Comparison of ENCODE assay signal across 1 cellular context in the genomic region with DNA sequence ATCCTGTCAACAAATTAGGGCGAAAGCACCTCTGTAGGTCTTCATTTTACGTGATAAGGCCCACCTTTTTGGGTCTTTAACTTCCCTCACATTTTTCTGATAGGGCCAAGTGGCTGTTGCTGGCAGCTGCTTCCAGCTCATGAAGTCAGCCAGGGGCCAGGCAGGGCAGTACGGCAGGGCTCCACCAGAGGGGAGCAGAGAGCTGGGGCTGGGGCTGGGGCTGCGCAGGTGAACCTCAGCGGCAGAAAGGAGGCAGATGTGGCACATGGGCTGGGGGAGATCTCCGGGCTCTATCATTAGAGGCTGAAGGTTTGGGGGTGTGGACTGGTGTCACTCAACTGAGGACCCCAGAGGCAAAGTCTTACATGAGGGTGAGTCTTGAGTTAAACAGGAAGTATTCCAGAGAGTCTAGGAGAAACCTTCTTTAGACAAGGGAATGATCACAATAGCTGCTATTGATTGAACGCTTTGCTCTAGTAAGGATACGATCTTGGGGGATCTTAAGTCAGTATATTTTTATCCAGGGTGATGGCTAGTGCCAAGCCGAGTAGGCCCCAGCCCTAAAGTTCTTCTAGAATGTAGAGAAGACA.
TF ChIP-seq lines count a peak whose summit lies in the region.

No MANE protein-coding gene starts in this region.

TF ChIP-seq in K562, 482 proteins besides CTCF, POLR2A, EP300 and RAD21 (continued from another document):
- no peak; the same call in 1 of the 2 replicates for TF ChIP-seq ARID1B (IDR thresholded peaks at IDR 0.05)
- TF ChIP-seq ZNF507 (tag; conservative IDR thresholded peaks at IDR 0.05) = no peak
- TF ChIP-seq, protein P1, sequence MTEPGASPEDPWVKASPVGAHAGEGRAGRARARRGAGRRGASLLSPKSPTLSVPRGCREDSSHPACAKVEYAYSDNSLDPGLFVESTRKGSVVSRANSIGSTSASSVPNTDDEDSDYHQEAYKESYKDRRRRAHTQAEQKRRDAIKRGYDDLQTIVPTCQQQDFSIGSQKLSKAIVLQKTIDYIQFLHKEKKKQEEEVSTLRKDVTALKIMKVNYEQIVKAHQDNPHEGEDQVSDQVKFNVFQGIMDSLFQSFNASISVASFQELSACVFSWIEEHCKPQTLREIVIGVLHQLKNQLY (CRISPR knock-in tag; conservative IDR thresholded peaks at IDR 0.05) = no peak
- TF ChIP-seq, protein P2, sequence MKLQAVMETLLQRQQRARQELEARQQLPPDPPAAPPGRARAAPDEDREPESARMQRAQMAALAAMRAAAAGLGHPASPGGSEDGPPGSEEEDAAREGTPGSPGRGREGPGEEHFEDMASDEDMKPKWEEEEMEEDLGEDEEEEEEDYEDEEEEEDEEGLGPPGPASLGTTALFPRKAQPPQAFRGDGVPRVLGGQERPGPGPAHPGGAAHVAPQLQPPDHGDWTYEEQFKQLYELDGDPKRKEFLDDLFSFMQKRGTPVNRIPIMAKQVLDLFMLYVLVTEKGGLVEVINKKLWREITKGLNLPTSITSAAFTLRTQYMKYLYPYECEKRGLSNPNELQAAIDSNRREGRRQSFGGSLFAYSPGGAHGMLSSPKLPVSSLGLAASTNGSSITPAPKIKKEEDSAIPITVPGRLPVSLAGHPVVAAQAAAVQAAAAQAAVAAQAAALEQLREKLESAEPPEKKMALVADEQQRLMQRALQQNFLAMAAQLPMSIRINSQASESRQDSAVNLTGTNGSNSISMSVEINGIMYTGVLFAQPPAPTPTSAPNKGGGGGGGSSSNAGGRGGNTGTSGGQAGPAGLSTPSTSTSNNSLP (IDR thresholded peaks at IDR 0.05; ENCODE audit: borderline replicate concordance, low read depth, low read length) = no peak
- no peak for TF ChIP-seq ZNF347 (CRISPR knock-in tag; IDR thresholded peaks at IDR 0.05; ENCODE audit: low read depth)
- no peak for TF ChIP-seq DMBX1 (CRISPR knock-in tag; IDR thresholded peaks at IDR 0.05; ENCODE audit: borderline replicate concordance)
- no peak for TF ChIP-seq STAT5B (CRISPR knock-in tag; IDR thresholded peaks at IDR 0.05)
- TF ChIP-seq MAFG (tag; conservative IDR thresholded peaks at IDR 0.05) = no peak
- 0 out of 2 replicates have a peak, but pooled peaks have one; percentile 22 for TF ChIP-seq MYC (IDR thresholded peaks at IDR 0.05; ENCODE audit: low read depth, low read length)
- no peak for TF ChIP-seq MYC (CRISPR knock-in tag; IDR thresholded peaks at IDR 0.05; ENCODE audit: borderline replicate concordance, low read depth)
- TF ChIP-seq, protein P3, sequence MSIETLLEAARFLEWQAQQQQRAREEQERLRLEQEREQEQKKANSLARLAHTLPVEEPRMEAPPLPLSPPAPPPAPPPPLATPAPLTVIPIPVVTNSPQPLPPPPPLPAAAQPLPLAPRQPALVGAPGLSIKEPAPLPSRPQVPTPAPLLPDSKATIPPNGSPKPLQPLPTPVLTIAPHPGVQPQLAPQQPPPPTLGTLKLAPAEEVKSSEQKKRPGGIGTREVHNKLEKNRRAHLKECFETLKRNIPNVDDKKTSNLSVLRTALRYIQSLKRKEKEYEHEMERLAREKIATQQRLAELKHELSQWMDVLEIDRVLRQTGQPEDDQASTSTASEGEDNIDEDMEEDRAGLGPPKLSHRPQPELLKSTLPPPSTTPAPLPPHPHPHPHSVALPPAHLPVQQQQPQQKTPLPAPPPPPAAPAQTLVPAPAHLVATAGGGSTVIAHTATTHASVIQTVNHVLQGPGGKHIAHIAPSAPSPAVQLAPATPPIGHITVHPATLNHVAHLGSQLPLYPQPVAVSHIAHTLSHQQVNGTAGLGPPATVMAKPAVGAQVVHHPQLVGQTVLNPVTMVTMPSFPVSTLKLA (conservative IDR thresholded peaks at IDR 0.05) = 0 out of 4 replicates have a peak, but pooled peaks of 1 of the 2 experiments have one; percentile 19
- peak; percentile 50; the same call in 1 of the 2 replicates for TF ChIP-seq JUND (IDR thresholded peaks at IDR 0.05; ENCODE audit: borderline replicate concordance, low read depth, low read length)
- no peak for TF ChIP-seq JUND (tag; IDR thresholded peaks at IDR 0.05; ENCODE audit: borderline replicate concordance, low read depth, low read length)
- no peak for TF ChIP-seq SP1 (CRISPR knock-in tag; IDR thresholded peaks at IDR 0.05)
- 0 out of 2 replicates have a peak, but pooled peaks have one; percentile 31 for TF ChIP-seq GABPB1 (CRISPR knock-in tag; IDR thresholded peaks at IDR 0.05)
- peak; percentile 90 for TF ChIP-seq SMC3 (conservative IDR thresholded peaks at IDR 0.05; ENCODE audit: insufficient read depth, low read depth, low read length)
- no peak for TF ChIP-seq RBM39 (optimal IDR thresholded peaks at IDR 0.05; ENCODE audit: low read depth, low read length)
- peak in 1 of 2 experiments; percentile 64; a peak in 2 of 4 replicates for TF ChIP-seq MAZ (CRISPR knock-in tag; conservative IDR thresholded peaks at IDR 0.05 in 1 of 2, IDR thresholded peaks at IDR 0.05 in 1 of 2)
- TF ChIP-seq PYGO2 (tag; IDR thresholded peaks at IDR 0.05) = no peak
- TF ChIP-seq, protein P4, sequence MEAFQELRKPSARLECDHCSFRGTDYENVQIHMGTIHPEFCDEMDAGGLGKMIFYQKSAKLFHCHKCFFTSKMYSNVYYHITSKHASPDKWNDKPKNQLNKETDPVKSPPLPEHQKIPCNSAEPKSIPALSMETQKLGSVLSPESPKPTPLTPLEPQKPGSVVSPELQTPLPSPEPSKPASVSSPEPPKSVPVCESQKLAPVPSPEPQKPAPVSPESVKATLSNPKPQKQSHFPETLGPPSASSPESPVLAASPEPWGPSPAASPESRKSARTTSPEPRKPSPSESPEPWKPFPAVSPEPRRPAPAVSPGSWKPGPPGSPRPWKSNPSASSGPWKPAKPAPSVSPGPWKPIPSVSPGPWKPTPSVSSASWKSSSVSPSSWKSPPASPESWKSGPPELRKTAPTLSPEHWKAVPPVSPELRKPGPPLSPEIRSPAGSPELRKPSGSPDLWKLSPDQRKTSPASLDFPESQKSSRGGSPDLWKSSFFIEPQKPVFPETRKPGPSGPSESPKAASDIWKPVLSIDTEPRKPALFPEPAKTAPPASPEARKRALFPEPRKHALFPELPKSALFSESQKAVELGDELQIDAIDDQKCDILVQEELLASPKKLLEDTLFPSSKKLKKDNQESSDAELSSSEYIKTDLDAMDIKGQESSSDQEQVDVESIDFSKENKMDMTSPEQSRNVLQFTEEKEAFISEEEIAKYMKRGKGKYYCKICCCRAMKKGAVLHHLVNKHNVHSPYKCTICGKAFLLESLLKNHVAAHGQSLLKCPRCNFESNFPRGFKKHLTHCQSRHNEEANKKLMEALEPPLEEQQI (IDR thresholded peaks at IDR 0.05) = no peak
- TF ChIP-seq STAG1 (CRISPR knock-in tag; IDR thresholded peaks at IDR 0.05; ENCODE audit: borderline replicate concordance) = peak; percentile 94
- TF ChIP-seq, protein P5, sequence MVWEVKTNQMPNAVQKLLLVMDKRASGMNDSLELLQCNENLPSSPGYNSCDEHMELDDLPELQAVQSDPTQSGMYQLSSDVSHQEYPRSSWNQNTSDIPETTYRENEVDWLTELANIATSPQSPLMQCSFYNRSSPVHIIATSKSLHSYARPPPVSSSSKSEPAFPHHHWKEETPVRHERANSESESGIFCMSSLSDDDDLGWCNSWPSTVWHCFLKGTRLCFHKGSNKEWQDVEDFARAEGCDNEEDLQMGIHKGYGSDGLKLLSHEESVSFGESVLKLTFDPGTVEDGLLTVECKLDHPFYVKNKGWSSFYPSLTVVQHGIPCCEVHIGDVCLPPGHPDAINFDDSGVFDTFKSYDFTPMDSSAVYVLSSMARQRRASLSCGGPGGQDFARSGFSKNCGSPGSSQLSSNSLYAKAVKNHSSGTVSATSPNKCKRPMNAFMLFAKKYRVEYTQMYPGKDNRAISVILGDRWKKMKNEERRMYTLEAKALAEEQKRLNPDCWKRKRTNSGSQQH (CRISPR knock-in tag; IDR thresholded peaks at IDR 0.05) = no peak
- TF ChIP-seq, protein P6, sequence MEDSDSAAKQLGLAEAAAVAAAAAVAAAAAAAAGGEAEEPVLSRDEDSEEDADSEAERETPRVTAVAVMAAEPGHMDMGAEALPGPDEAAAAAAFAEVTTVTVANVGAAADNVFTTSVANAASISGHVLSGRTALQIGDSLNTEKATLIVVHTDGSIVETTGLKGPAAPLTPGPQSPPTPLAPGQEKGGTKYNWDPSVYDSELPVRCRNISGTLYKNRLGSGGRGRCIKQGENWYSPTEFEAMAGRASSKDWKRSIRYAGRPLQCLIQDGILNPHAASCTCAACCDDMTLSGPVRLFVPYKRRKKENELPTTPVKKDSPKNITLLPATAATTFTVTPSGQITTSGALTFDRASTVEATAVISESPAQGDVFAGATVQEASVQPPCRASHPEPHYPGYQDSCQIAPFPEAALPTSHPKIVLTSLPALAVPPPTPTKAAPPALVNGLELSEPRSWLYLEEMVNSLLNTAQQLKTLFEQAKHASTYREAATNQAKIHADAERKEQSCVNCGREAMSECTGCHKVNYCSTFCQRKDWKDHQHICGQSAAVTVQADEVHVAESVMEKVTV (CRISPR knock-in tag; IDR thresholded peaks at IDR 0.05) = peak; percentile 68
- TF ChIP-seq, protein P7, sequence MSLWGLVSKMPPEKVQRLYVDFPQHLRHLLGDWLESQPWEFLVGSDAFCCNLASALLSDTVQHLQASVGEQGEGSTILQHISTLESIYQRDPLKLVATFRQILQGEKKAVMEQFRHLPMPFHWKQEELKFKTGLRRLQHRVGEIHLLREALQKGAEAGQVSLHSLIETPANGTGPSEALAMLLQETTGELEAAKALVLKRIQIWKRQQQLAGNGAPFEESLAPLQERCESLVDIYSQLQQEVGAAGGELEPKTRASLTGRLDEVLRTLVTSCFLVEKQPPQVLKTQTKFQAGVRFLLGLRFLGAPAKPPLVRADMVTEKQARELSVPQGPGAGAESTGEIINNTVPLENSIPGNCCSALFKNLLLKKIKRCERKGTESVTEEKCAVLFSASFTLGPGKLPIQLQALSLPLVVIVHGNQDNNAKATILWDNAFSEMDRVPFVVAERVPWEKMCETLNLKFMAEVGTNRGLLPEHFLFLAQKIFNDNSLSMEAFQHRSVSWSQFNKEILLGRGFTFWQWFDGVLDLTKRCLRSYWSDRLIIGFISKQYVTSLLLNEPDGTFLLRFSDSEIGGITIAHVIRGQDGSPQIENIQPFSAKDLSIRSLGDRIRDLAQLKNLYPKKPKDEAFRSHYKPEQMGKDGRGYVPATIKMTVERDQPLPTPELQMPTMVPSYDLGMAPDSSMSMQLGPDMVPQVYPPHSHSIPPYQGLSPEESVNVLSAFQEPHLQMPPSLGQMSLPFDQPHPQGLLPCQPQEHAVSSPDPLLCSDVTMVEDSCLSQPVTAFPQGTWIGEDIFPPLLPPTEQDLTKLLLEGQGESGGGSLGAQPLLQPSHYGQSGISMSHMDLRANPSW (CRISPR knock-in tag; IDR thresholded peaks at IDR 0.05) = no peak
- TF ChIP-seq TGIF2 (CRISPR knock-in tag; IDR thresholded peaks at IDR 0.05) = no peak
